Comparison of ENCODE assay signal across 17 cellular contexts in the genomic region with DNA sequence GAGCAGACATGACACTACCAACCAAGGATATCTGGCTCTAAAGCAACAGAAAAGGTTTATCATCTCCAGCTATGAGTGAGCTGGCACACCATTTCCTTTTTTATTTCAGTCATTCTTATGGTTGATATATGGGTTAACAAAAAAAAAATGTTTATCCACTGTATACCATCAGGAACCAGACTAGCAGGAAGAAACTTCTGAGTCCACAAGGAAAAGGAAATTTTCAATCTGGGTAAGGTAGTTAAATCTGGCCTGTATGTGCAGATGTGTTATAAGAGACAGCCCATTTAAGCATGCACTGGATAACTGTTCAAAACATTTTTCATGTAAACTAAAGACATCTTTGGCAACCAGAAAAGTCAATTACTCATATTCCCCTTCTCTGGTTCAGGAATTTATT.
"Had no signal": no experiment of that assay in that cellular context is flagged by ENCODE, and none has a peak within 500 bp of the region (broad histone marks: within the 10 kb centered on the region; RNA-seq: fewer than 3 reads in every experiment).

No MANE protein-coding gene starts in this region.

- H3K79me2 ChIP-seq: parathyroid adenoma had no signal

- H3K36me3 Mint-ChIP-seq: activated naive CD4-positive, alpha-beta T cell treated with anti-CD3 and anti-CD28 coated beads, Interleukin-2, amount 50 U/mL, for 72 hours; stimulated activated memory B cell treated with anti-CD40 and anti-IgM and Interleukin-4, amounts not matched to agents 10 μg/mL and 1 μg/mL and 100 μg/mL, for 72 hours; WTC11 had no signal

- H3K36me3 ChIP-seq: heart right ventricle, neural progenitor cell, tibial artery, vagina had no signal

- H3K27me3 Mint-ChIP-seq: stimulated activated memory B cell treated with anti-CD40 and anti-IgM and Interleukin-4, amounts not matched to agents 10 μg/mL and 1 μg/mL and 100 μg/mL, for 72 hours had no signal

- DNase-seq: activated CD4-positive, alpha-beta T cell treated with anti-CD3 and anti-CD28 coated beads for 48 hours; activated effector memory CD4-positive, alpha-beta T cell treated with Interleukin-2 at 50 U/mL for 16 hours; amygdala; cerebellar nuclear complex; dermis blood vessel endothelial cell; heart right ventricle; kidney; small intestine; tibial artery had no signal

- FAIRE-seq: frontal cortex, kidney, small intestine had no signal

- ATAC-seq: activated naive CD4-positive, alpha-beta T cell treated with anti-CD3 and anti-CD28 coated beads, Interleukin-2, amount 50 U/mL, for 72 hours; heart right ventricle; stimulated activated memory B cell treated with anti-CD40 and anti-IgM and Interleukin-4, amounts not matched to agents 10 μg/mL and 1 μg/mL and 100 μg/mL, for 72 hours; WTC11 had no signal

- H3K4me3 ChIP-seq: heart right ventricle, neural progenitor cell, tibial artery, vagina had no signal

- H2AFZ ChIP-seq: neural progenitor cell, parathyroid adenoma had no signal

- H3K27ac Mint-ChIP-seq: activated naive CD4-positive, alpha-beta T cell treated with anti-CD3 and anti-CD28 coated beads, Interleukin-2, amount 50 U/mL, for 72 hours; neural progenitor cell; stimulated activated memory B cell treated with anti-CD40 and anti-IgM and Interleukin-4, amounts not matched to agents 10 μg/mL and 1 μg/mL and 100 μg/mL, for 72 hours; T-helper 1 cell treated with Interleukin-12 subunit alpha and Interleukin-12 subunit beta and Interleukin-4 antibody, amounts not matched to agents 30 μg/mL and 1 μg/mL, for 36 hours; WTC11 had no signal

- H3K9me3 Mint-ChIP-seq: activated naive CD4-positive, alpha-beta T cell treated with anti-CD3 and anti-CD28 coated beads, Interleukin-2, amount 50 U/mL, for 72 hours; neural progenitor cell; stimulated activated memory B cell treated with anti-CD40 and anti-IgM and Interleukin-4, amounts not matched to agents 10 μg/mL and 1 μg/mL and 100 μg/mL, for 72 hours; T-helper 1 cell treated with Interleukin-12 subunit alpha and Interleukin-12 subunit beta and Interleukin-4 antibody, amounts not matched to agents 30 μg/mL and 1 μg/mL, for 36 hours; WTC11 had no signal

- H3K4me3 Mint-ChIP-seq: neural progenitor cell; stimulated activated memory B cell treated with anti-CD40 and anti-IgM and Interleukin-4, amounts not matched to agents 10 μg/mL and 1 μg/mL and 100 μg/mL, for 72 hours; T-helper 1 cell treated with Interleukin-12 subunit alpha and Interleukin-12 subunit beta and Interleukin-4 antibody, amounts not matched to agents 30 μg/mL and 1 μg/mL, for 36 hours; WTC11 had no signal

- H3K9ac ChIP-seq: neural progenitor cell, parathyroid adenoma had no signal

- H3K4me1 ChIP-seq: neural progenitor cell, parathyroid adenoma, tibial artery, vagina had no signal

- H3K27ac ChIP-seq: heart right ventricle, neural progenitor cell, parathyroid adenoma, tibial artery, vagina had no signal

- H3K9me3 ChIP-seq: tibial artery, vagina had no signal

- H3K4me1 Mint-ChIP-seq: neural progenitor cell had no signal

- H3K27me3 ChIP-seq: neural progenitor cell, tibial artery, vagina had no signal

- H3K4me2 ChIP-seq: neural progenitor cell had no signal
